In genomic region chr7:17298840-17299476, GRCh38 we compare ENCODE assay signal across 8 cellular contexts. TPM values are rescaled to one million over a fixed set of nuclear protein-coding genes. Genes with fewer than 3 reads are reported as not detected.
DNase-seq lines count a peak whose midpoint lies in the region; ATAC-seq and TF ChIP-seq lines count a peak whose summit lies in the region.

No MANE protein-coding gene starts in this region.

- H3K9ac ChIP-seq in HUES64 (ENCODE audit: low read depth, low read length), result peak overlapping the region; percentile 71

- H3K36me3 ChIP-seq in HUES64 (ENCODE audit: insufficient read depth, low read length) (no peaks in the 10 kb centered on the region), lung (ENCODE audit: control insufficient read depth in 2 of 2, insufficient read depth in 2 of 2, low read length in 2 of 2) (no peaks in the 10 kb centered on the region)

- H3K27me3 ChIP-seq in HUES64 (ENCODE audit: insufficient read depth, low read length) (peaks cover 38% of the 10 kb centered on the region), lung (ENCODE audit: control insufficient read depth, insufficient read depth) (no peaks in the 10 kb centered on the region)

- H3K4me3 ChIP-seq in HUES64 (ENCODE audit: low read length) (peak overlapping the region; percentile 59), lung (peak overlapping the region; percentile 97)

- H3K36me3 Mint-ChIP-seq in Calu3 (ENCODE audit: insufficient read depth, unreplicated experiment), result peaks cover 43% of the 10 kb centered on the region

- peaks cover 28% of the 10 kb centered on the region for H3K4me1 Mint-ChIP-seq in Calu3 (ENCODE audit: low read depth, unreplicated experiment)

- intact Hi-C loops in Calu3 (cut with micrococcal nuclease; ENCODE audit: unreplicated experiment), result loop anchor here (2.0 kb wide), 1 partner anchor 64 kb away; no protein-coding TSS in a partner anchor

- CTCF ChIA-PET in Calu3 (lab: Charles Lee), result interaction anchor here (0.9 to 4.4 kb wide), 10 partner anchors 9 to 373 kb away, joined by 3 to 38 read pairs (median 4); no protein-coding TSS in a partner anchor

- BruUV-seq in Calu3 (replicated peaks; lab: Mats Ljungman, UMichigan), result no TSS peak

- WGBS in HUES64, result under 1% methylated on average over 80 of the region's 80 CpGs
- WGBS in lung, 2 donors, result 0% methylated on average over 53 to 80 of the region's 80 CpGs

- peak overlapping the region; percentile 93 for H3K27ac Mint-ChIP-seq in Calu3 (ENCODE audit: unreplicated experiment)

- H3K9me3 ChIP-seq in HUES64 (ENCODE audit: insufficient read depth, low read depth, low read length) (peaks cover 3% of the 10 kb centered on the region; the same call in 1 of the 2 replicates), lung (ENCODE audit: control insufficient read depth in 2 of 2, insufficient read depth in 1 of 2, low read length in 1 of 2) (no peaks in the 10 kb centered on the region)

- H3K9me3 Mint-ChIP-seq in Calu3 (ENCODE audit: low read depth, unreplicated experiment), result no peaks in the 10 kb centered on the region

- DNase-seq in Calu3 (peak; percentile 70), lung (ENCODE audit: low spot score) (peak; percentile 56), cerebellar nuclear complex (lab: John Stamatoyannopoulos, UW) (no peak)
- DNase-seq in activated CD4-positive, alpha-beta T cell treated with anti-CD3 and anti-CD28 coated beads for 1 hour, result peak; percentile 43
- DNase-seq in stimulated activated CD4-positive, alpha-beta T cell treated with anti-CD3 and anti-CD28 coated beads, TNF-alpha, amount 100 ng/mL, for 4 hours (ENCODE audit: low read depth in 3 of 3), result peak; percentile 36 to 45 (median 43)

- ATAC-seq in GM21423 (IDR thresholded peaks at IDR 0.05; ENCODE audit: unreplicated experiment) (peak; percentile 33), lung (ENCODE audit: insufficient read depth, low FRiP score) (peak; percentile 67)

- H3K4me1 ChIP-seq in HUES64 (ENCODE audit: insufficient read depth, low read length), result peaks cover 23% of the 10 kb centered on the region
- peaks cover 0 to 8% of the 10 kb centered on the region in 2 donors for H3K4me1 ChIP-seq in lung (ENCODE audit: control insufficient read depth in 2 of 2, insufficient read depth in 2 of 2, low read length in 2 of 2)

- no peaks in the 10 kb centered on the region for H3K27me3 Mint-ChIP-seq in Calu3 (ENCODE audit: unreplicated experiment)

- TF ChIP-seq CTCF in Calu3 (IDR thresholded peaks at IDR 0.05; ENCODE audit: unreplicated experiment), result no peak
- TF ChIP-seq CTCF in lung (IDR thresholded peaks at IDR 0.05; ENCODE audit: control extremely low read depth, extremely low read depth), result no peak

- H3K27ac ChIP-seq in HUES64 (ENCODE audit: low read depth, low read length) (peak overlapping the region; percentile 66; the same call in 1 of the 2 replicates), cingulate gyrus (ENCODE audit: low read depth, low read length) (peak overlapping the region; percentile 91), lung (ENCODE audit: low read depth in 1 of 2, low read length in 1 of 2) (peak overlapping the region; percentile 93 to 99)

- peak overlapping the region; percentile 85 for H3K4me3 Mint-ChIP-seq in Calu3 (ENCODE audit: low read depth, unreplicated experiment)

RNA-seq across cellular contexts. Expression of gene AHR, which starts 0.5 kb away (rescaled TPM):
- total RNA-seq in Calu3 (2022) (280 and 288 TPM in 2 replicates), lung (100 to 1,000 TPM; 104 to 413 TPM)
- 3.0 TPM for polyA plus RNA-seq in HUES64 (2013, experiment 1 of 2)
- polyA plus RNA-seq in HUES64 (2013, experiment 2 of 2), result 3.0 TPM
- 10 to 100 TPM; 22.8 to 31.5 TPM for polyA plus RNA-seq in lung

Comparison
In these comparisons a context has a peak if more than half of its experiments do, and no peak if none do; other contexts are left out.
1. DNase-seq: peak in Calu3 (single experiment), activated CD4-positive, alpha-beta T cell treated with anti-CD3 and anti-CD28 coated beads for 1 hour (single experiment), lung (single experiment) and stimulated activated CD4-positive, alpha-beta T cell treated with anti-CD3 and anti-CD28 coated beads, TNF-alpha, amount 100 ng/mL, for 4 hours (3 of 3); none in cerebellar nuclear complex (0 of 2).
2. Peak in every context shown above with its lines, with median percentiles within 50 percentile points of each other: H3K27ac ChIP-seq.